Comparison of ENCODE assay signal across 8 cellular contexts in genomic region chr5:442335-443238, GRCh38. TPM values are rescaled to one million over a fixed set of nuclear protein-coding genes. Genes with fewer than 3 reads are reported as not detected.
DNase-seq lines count a peak whose midpoint lies in the region; ATAC-seq lines count a peak whose summit lies in the region.

Gene EXOC3, plus strand, starts transcription at chr5:443176. Its CDS starts 3,030 bp downstream, at chr5:446206.

- DNase-seq in ACHN (peak; percentile 72), NCI-H2196 treated with DMSO at 0.1 percent for 48 hours (lab: John Stamatoyannopoulos, UW; ENCODE audit: unreplicated experiment) (peak; percentile 64), cerebellum (ENCODE audit: low spot score) (peak; percentile 91), kidney tubule cell (ENCODE audit: low spot score) (peak; percentile 79)
- DNase-seq in activated CD4-positive, alpha-beta T cell treated with anti-CD3 and anti-CD28 coated beads for 1 hour, result peak; percentile 69
- peak; percentile 34 to 65 (median 60) for DNase-seq in stimulated activated CD4-positive, alpha-beta T cell treated with anti-CD3 and anti-CD28 coated beads, Interleukin-1b, Interleukin-23, amount 100 ng/mL, for 24 hours (ENCODE audit: low read depth in 4 of 4, low spot score in 1 of 4)

- in situ Hi-C loops in ACHN (cut with HindIII; ENCODE audit: low pct_ligation_motif_present, low pct_unique_long_range_greater_than_20kb, low sequenced_read_pairs), result no loop called here

- peak; percentile 71 for ATAC-seq in GM18861 (IDR thresholded peaks at IDR 0.05; ENCODE audit: unreplicated experiment)
- ATAC-seq in HG03066 (IDR thresholded peaks at IDR 0.05; ENCODE audit: low read depth, unreplicated experiment), result peak; percentile 77

RNA-seq across cellular contexts. Expression of gene EXOC3, which starts in this region (rescaled TPM):
- 27.8 TPM for total RNA-seq in cerebellum

Comparison
In these comparisons a context has a peak if more than half of its experiments do, and no peak if none do; other contexts are left out.
1. Peak in every context shown above with its lines: DNase-seq and ATAC-seq.